Comparison of ENCODE assay signal across 10 cellular contexts in the genomic region with DNA sequence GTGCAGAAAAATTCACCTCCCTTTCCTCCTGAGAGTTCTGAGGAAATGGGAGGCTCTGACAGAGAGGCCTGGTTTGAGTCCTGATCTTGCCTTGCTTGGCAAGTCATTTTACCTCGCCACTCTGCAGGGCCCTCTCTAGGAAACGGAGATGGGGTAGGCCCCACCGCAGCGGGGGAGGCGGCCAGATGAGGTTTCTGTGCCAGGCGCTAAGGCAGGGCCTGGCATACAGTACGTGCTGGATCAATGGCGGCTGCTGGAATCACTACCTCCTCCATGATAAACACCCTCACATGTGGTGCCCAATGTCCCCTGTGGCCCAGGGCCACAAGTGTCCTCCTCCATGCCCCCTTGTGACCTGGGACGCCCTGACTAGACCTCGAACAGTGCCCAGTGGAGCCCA. TPM values are rescaled to one million over a fixed set of nuclear protein-coding genes. Genes with fewer than 3 reads are reported as not detected.
DNase-seq lines count a peak whose midpoint lies in the region; ATAC-seq lines count a peak whose summit lies in the region.
"Had no signal": no experiment of that assay in that cellular context is flagged by ENCODE, and none has a peak within 500 bp of the region (broad histone marks: within the 10 kb centered on the region; RNA-seq: fewer than 3 reads in every experiment).

No MANE protein-coding gene starts in this region.

- H2BK5ac ChIP-seq in mesendoderm (ENCODE audit: low read length), result no peak overlapping the region

- no peak overlapping the region for H3K18ac ChIP-seq in mesendoderm (ENCODE audit: low read length)

- H3K27ac Mint-ChIP-seq in activated naive CD8-positive, alpha-beta T cell, result peak overlapping the region; percentile 46

- no peak overlapping the region for H4K5ac ChIP-seq in mesendoderm (ENCODE audit: low read length)

- H3K56ac ChIP-seq in mesendoderm (ENCODE audit: low read length), result peak overlapping the region; percentile 96

- H2BK15ac ChIP-seq in mesendoderm (replicated peaks; ENCODE audit: low read depth), result no peak overlapping the region

- no peak overlapping the region for H3K23ac ChIP-seq in mesendoderm (ENCODE audit: low read length)

- H3K4me3 ChIP-seq in BLaER1, result peak overlapping the region; percentile 75
- H3K4me3 ChIP-seq in GM23248, result no peak overlapping the region
- H3K4me3 ChIP-seq in mesendoderm (ENCODE audit: low read length), result no peak overlapping the region

- H3K79me2 ChIP-seq in GM23248 (ENCODE audit: insufficient read depth) (no peaks in the 10 kb centered on the region), mesendoderm (ENCODE audit: control insufficient read depth, insufficient read depth, low read length) (no peaks in the 10 kb centered on the region)

- H3K9ac ChIP-seq in BLaER1 (no peak overlapping the region), GM23248 (peak overlapping the region; percentile 57), mesendoderm (ENCODE audit: low read length) (peak overlapping the region; percentile 16)

- H3K4me3 Mint-ChIP-seq in activated naive CD8-positive, alpha-beta T cell, result peak overlapping the region; percentile 86

- H3K9me3 ChIP-seq in BLaER1 (no peaks in the 10 kb centered on the region), GM23248 (ENCODE audit: low read depth) (no peaks in the 10 kb centered on the region)

- H3K27ac ChIP-seq in BLaER1 (peak overlapping the region; percentile 55), GM23248 (peak overlapping the region; percentile 76), mesendoderm (ENCODE audit: low read depth, low read length) (no peak overlapping the region)

- ATAC-seq in GM19324 (IDR thresholded peaks at IDR 0.05; ENCODE audit: low FRiP score, unreplicated experiment), result no peak
- ATAC-seq: left colon had no signal

- H3K4me2 ChIP-seq in BLaER1 (peak overlapping the region; percentile 99), GM23248 (ENCODE audit: unreplicated experiment) (no peak overlapping the region), mesendoderm (ENCODE audit: low read length) (no peak overlapping the region)

- H3K36me3 ChIP-seq in BLaER1, result no peaks in the 10 kb centered on the region
- no peaks in the 10 kb centered on the region for H3K36me3 ChIP-seq in GM23248 (ENCODE audit: low read depth)
- H3K36me3 ChIP-seq in mesendoderm (ENCODE audit: control insufficient read depth, insufficient read depth, low read length), result no peaks in the 10 kb centered on the region

- H2AFZ ChIP-seq in GM23248, result peak overlapping the region; percentile 30

- 73 to 75% methylated on average over 10 of the region's 10 CpGs for WGBS in GM23248 (ENCODE audit: low coverage in 1 of 2, low lambda C conversion rate in 2 of 2, missing lambda C conversion rate in 2 of 2), 2 experiments
- WGBS in mesendoderm (ENCODE audit: extremely low coverage, insufficient coverage, low lambda C conversion rate), result no CpG with 5 or more reads among the region's 10 CpGs

- peaks cover 2% of the 10 kb centered on the region for H3K27me3 Mint-ChIP-seq in activated naive CD8-positive, alpha-beta T cell

- peaks cover 35% of the 10 kb centered on the region for H3K4me1 Mint-ChIP-seq in activated naive CD8-positive, alpha-beta T cell (ENCODE audit: low read depth)

- peaks cover 15% of the 10 kb centered on the region; the same call in 1 of the 2 replicates for H3F3A ChIP-seq in GM23248 (ENCODE audit: insufficient read depth)

- peaks cover 22% of the 10 kb centered on the region; the same call in 1 of the 2 replicates for H4K20me1 ChIP-seq in BLaER1
- H4K20me1 ChIP-seq in GM23248 (ENCODE audit: insufficient read depth), result no peaks in the 10 kb centered on the region

- H3K36me3 Mint-ChIP-seq in activated naive CD8-positive, alpha-beta T cell, result no peaks in the 10 kb centered on the region

- no peak for DNase-seq in GM23248
- DNase-seq in mesendoderm, result no peak
- DNase-seq in GOT3 (lab: John Stamatoyannopoulos, UW), result no peak
- no peak for DNase-seq in NCI-H1694 (lab: John Stamatoyannopoulos, UW)
- DNase-seq in A172 (ENCODE audit: low spot score), result no peak
- DNase-seq: left colon, NCI-H2081 treated with DMSO at 0.1 percent for 48 hours had no signal

- no peak overlapping the region for H2BK120ac ChIP-seq in mesendoderm (ENCODE audit: low read depth, low read length)

- no peak overlapping the region for H4K8ac ChIP-seq in mesendoderm (ENCODE audit: low read depth, low read length)

- peak overlapping the region; percentile 44 for H3K4ac ChIP-seq in mesendoderm (ENCODE audit: low read depth, low read length)

- in situ Hi-C loops in GM23248 (cut with MboI), result no loop called here

- H3K9me3 Mint-ChIP-seq in activated naive CD8-positive, alpha-beta T cell (ENCODE audit: low read depth), result no peaks in the 10 kb centered on the region

- H3K27me3 ChIP-seq in BLaER1, result peaks cover 13% of the 10 kb centered on the region
- H3K27me3 ChIP-seq in GM23248 (replicated peaks; ENCODE audit: insufficient read depth), result no peaks in the 10 kb centered on the region
- H3K27me3 ChIP-seq in mesendoderm (ENCODE audit: insufficient read depth, low read length, poor library complexity), result no peaks in the 10 kb centered on the region

- H3K4me1 ChIP-seq in BLaER1 (peaks cover 68% of the 10 kb centered on the region), GM23248 (ENCODE audit: insufficient read depth) (peaks cover 16% of the 10 kb centered on the region), mesendoderm (ENCODE audit: control insufficient read depth, low read depth, low read length) (peaks cover 2% of the 10 kb centered on the region)

- no peak overlapping the region for H2AK5ac ChIP-seq in mesendoderm (ENCODE audit: low read length)

- H3K9me2 ChIP-seq in GM23248 (ENCODE audit: insufficient read depth), result no peaks in the 10 kb centered on the region

- H3K79me1 ChIP-seq in mesendoderm (ENCODE audit: low read length), result no peaks in the 10 kb centered on the region

RNA-seq across cellular contexts. Expression of a gene that starts 0.5 kb away (rescaled TPM):
- total RNA-seq in GM23248 (2014; rRNA removed; shearing (Covaris generic)), result 7.0 and 7.6 TPM in 2 replicates
- 2.0 and 2.8 TPM in 2 replicates for polyA plus RNA-seq in GM23248 (2016; fragmentation: Nextera tagmentation; extraction: Ambion mirVana)
- 5.0 TPM for polyA plus RNA-seq in mesendoderm (2013, experiment 1 of 2)
- polyA plus RNA-seq in mesendoderm (2013, experiment 2 of 2), result 5.0 TPM
- total RNA-seq in A172 (2014; rRNA removed; shearing (Covaris generic)), result 8.6 and 10.1 TPM in 2 replicates

RNA-seq across cellular contexts. Expression of a gene that starts 26.0 kb away (rescaled TPM):
- 5.6 and 12.1 TPM in 2 replicates for total RNA-seq in GM23248 (2014; rRNA removed; shearing (Covaris generic))
- 2.5 and 3.1 TPM in 2 replicates for polyA plus RNA-seq in GM23248 (2016; fragmentation: Nextera tagmentation; extraction: Ambion mirVana)
- polyA plus RNA-seq in mesendoderm (2013, experiment 1 of 2), result 4.0 TPM
- polyA plus RNA-seq in mesendoderm (2013, experiment 2 of 2), result 3.9 TPM
- 5.1 and 6.2 TPM in 2 replicates for total RNA-seq in A172 (2014; rRNA removed; shearing (Covaris generic))
